In the genomic region with DNA sequence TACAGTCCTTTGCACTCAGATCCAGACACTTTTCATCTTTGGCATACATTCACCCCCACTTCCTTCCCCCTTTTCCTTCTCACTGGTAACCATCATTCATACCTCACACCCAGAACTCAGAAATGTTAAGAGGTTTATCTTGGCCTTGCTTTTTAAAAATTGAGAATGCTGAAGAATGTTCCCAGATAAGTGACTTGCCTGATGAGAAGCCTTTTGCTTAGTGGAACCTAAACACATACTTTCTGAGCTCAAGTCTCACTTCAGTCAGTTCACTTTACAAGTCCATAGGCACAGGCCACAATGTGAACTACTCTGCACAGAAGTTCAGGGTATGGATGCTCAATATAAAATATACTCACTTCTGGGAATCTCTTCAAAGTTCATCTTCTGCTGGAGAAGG, we compare ENCODE assay signal across 10 cellular contexts.
"Had no signal": no experiment of that assay in that cellular context is flagged by ENCODE, and none has a peak within 500 bp of the region (broad histone marks: within the 10 kb centered on the region; RNA-seq: fewer than 3 reads in every experiment).

No MANE protein-coding gene starts in this region.

- DNase-seq: GM23248, GOT3, H7, HFFc6, KBM-7 had no signal

- H3K9me3 ChIP-seq: HAP-1 had no signal

- ATAC-seq: HCT116, HepG2 had no signal

- FAIRE-seq: HepG2 had no signal

- H3K27ac ChIP-seq: GM23248, HL-60, KMS-11 had no signal

- H3K4me1 ChIP-seq: HAP-1 had no signal

- H3K36me3 ChIP-seq: HAP-1 had no signal

- H3K4me3 ChIP-seq: GM23248, HAP-1 had no signal
